ENCODE assay signal across 18 cellular contexts in the genomic region with DNA sequence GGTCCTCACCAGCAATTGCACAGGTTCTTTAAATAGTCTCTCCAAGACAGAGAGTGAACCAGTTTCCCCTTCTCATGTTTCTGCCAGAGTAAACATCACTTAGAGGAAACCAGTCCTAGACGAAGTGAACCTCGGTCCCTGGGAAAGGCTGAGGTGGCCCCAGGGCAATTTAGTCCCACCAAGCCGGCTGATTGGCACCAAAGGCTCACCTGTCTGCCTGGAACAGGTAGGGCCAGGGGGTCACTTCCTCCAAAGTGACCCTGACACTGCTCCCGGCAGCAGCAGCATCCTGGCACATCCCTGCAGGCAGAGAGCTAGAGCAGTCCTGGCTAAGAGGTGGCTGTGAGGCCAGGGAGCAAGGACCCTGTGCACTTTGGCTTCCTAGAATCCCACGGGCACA.
DNase-seq lines count a peak whose midpoint lies in the region; TF ChIP-seq lines count a peak whose summit lies in the region.
"Had no signal": no experiment of that assay in that cellular context is flagged by ENCODE, and none has a peak within 500 bp of the region (broad histone marks: within the 10 kb centered on the region; RNA-seq: fewer than 3 reads in every experiment).

No MANE protein-coding gene starts in this region.

- DNase-seq in NCI-H1105 treated with DMSO at 0.1 percent for 48 hours (lab: John Stamatoyannopoulos, UW) (peak; percentile 19), NCI-H1105 (lab: John Stamatoyannopoulos, UW) (no peak), ecto neural progenitor cell (ENCODE audit: low spot score) (peak; percentile 14), posterior vena cava (ENCODE audit: low spot score) (peak; percentile 61), GM13977 (ENCODE audit: low spot score) (no peak)
- DNase-seq in activated effector memory CD4-positive, alpha-beta T cell treated with anti-CD3 and anti-CD28 coated beads, Interleukin-2, amount 50 U/mL, for 16 hours = peak; percentile 39
- no peak for DNase-seq in activated effector memory CD4-positive, alpha-beta T cell treated with Interleukin-2 at 50 U/mL for 16 hours
- no peak for DNase-seq in activated CD8-positive, alpha-beta memory T cell treated with anti-CD3 and anti-CD28 coated beads, Interleukin-2, amount 50 U/mL, for 4 hours
- DNase-seq: Caco-2; GF-D8; Kasumi-1; MV-4-11; NCI-H2029; NCI-H345; NCI-H524; NCI-H748 treated with DMSO at 0.1 percent for 48 hours; NK-92 treated with Interleukin-12 subunit alpha and Interleukin-12 subunit beta, amount 100 ng/mL, for 24 hours; PC-3 had no signal

- intact Hi-C loops in posterior vena cava (cut with DNase I) = loop anchor here (5.0 to 10.0 kb wide), 2 partner anchors 1548 to 1550 kb away; no protein-coding TSS in a partner anchor

- TF ChIP-seq CTCF in GM13977 (IDR thresholded peaks at IDR 0.05; ENCODE audit: extremely low read depth, insufficient read depth, missing control alignments) = no peak

- in situ Hi-C loops in GM13977 (cut with MboI; ENCODE audit: low pct_unique_long_range_greater_than_20kb, low sequenced_read_pairs, unreplicated experiment) = loop anchor here (25.0 kb wide), 1 partner anchor 1535 kb away; no protein-coding TSS in a partner anchor

Comparison
In these comparisons a context has a peak if more than half of its experiments do, and no peak if none do; other contexts are left out.
1. DNase-seq: peak in NCI-H1105 treated with DMSO at 0.1 percent for 48 hours (single experiment), activated effector memory CD4-positive, alpha-beta T cell treated with anti-CD3 and anti-CD28 coated beads, Interleukin-2, amount 50 U/mL, for 16 hours (single experiment), ecto neural progenitor cell (single experiment) and posterior vena cava (single experiment); none in NCI-H1105 (single experiment), activated effector memory CD4-positive, alpha-beta T cell treated with Interleukin-2 at 50 U/mL for 16 hours (single experiment), activated CD8-positive, alpha-beta memory T cell treated with anti-CD3 and anti-CD28 coated beads, Interleukin-2, amount 50 U/mL, for 4 hours (single experiment) and GM13977 (single experiment).